Comparison of ENCODE assay signal across 10 cellular contexts in the genomic region with DNA sequence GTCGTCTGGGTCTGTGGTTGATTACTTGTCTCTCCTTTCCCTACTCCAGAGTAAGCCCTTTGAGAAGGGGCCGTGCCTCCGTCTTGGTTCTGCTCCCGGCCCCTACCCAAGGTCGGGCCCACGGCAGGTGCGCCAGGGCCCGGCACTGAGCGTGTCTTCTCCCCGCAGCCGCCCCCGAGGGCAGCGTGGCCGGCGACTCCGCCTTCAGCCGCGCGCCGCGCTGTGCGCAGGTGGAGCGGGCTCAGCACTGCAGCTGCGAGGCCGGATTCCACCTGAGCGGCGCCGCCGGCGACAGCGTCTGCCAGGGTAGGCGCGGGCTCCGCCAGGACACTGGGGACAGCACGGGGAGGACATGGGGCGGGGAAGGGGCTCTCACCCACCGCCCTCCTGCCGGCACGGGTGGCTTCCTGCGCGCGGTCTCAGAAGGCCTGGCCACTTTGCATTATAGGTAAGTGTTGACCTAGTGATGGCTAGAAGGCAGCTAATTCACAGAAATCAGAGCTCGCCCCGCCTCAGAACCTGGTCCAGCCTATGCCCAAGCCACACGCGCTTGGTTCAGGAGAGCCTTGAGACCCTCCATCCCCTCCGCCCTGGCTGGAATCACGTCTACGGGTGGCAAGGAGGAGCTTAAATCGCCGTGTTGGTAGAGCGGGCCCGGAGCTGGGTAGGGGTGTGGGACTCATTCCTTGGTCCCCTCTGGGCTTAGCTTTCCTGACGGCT. TPM values are rescaled to one million over a fixed set of nuclear protein-coding genes. Genes with fewer than 3 reads are reported as not detected.
DNase-seq lines count a peak whose midpoint lies in the region; ATAC-seq and TF ChIP-seq lines count a peak whose summit lies in the region.
"Had no signal": no experiment of that assay in that cellular context is flagged by ENCODE, and none has a peak within 500 bp of the region (broad histone marks: within the 10 kb centered on the region; RNA-seq: fewer than 3 reads in every experiment).

No MANE protein-coding gene starts in this region.

- H3K9ac ChIP-seq in HUES48 (ENCODE audit: low read depth, low read length): no peak overlapping the region

- no peaks in the 10 kb centered on the region for H3K4me1 ChIP-seq in HUES48 (ENCODE audit: control insufficient read depth, insufficient read depth, low read length)
- no peaks in the 10 kb centered on the region for H3K4me1 ChIP-seq in prostate gland (replicated peaks)

- H3K4me3 ChIP-seq in HUES48 (ENCODE audit: low read depth, low read length): peak overlapping the region; percentile 48
- H3K4me3 ChIP-seq in prostate gland: no peak overlapping the region
- H3K4me3 ChIP-seq: thyroid gland had no signal

- H3K9me3 ChIP-seq in HUES48 (ENCODE audit: control insufficient read depth, insufficient read depth, low read length) (no peaks in the 10 kb centered on the region), prostate gland (no peaks in the 10 kb centered on the region)
- H3K9me3 ChIP-seq: thyroid gland had no signal

- no peak for TF ChIP-seq POLR2A in prostate gland (IDR thresholded peaks at IDR 0.05)

- H3K27ac ChIP-seq in HUES48 (ENCODE audit: low read depth, low read length): no peak overlapping the region
- no peak overlapping the region for H3K27ac ChIP-seq in prostate gland
- H3K27ac ChIP-seq: HL-60, thyroid gland had no signal

- peak; percentile 37 for DNase-seq in activated CD4-positive, CD25-positive, alpha-beta regulatory T cell treated with anti-CD3 and anti-CD28 coated beads, Interleukin-2, amount 50 U/mL, for 16 hours (ENCODE audit: low read depth, low spot score)
- DNase-seq in ecto neural progenitor cell (ENCODE audit: low spot score): peak; percentile 58
- peak in 2 of 3 donors; percentile 48 to 50 for DNase-seq in stimulated activated CD4-positive, alpha-beta T cell treated with anti-CD3 and anti-CD28 coated beads, Interleukin-12 subunit alpha, Interleukin-12 subunit beta, amount 100 ng/mL, for 48 hours (ENCODE audit: low read depth in 2 of 3, low spot score in 1 of 3)
- no peak for DNase-seq in prostate gland (ENCODE audit: low spot score)
- no peak for DNase-seq in NCI-H226
- DNase-seq in HuH-7 (ENCODE audit: low spot score): no peak

- ATAC-seq in HG03520 (IDR thresholded peaks at IDR 0.05; ENCODE audit: unreplicated experiment): no peak

- H3K27me3 ChIP-seq in HUES48 (ENCODE audit: control insufficient read depth, insufficient read depth, low read length) (peaks cover 30% of the 10 kb centered on the region), prostate gland (replicated peaks; ENCODE audit: insufficient read depth) (no peaks in the 10 kb centered on the region)
- H3K27me3 ChIP-seq: thyroid gland had no signal

- H3K36me3 ChIP-seq in HUES48 (ENCODE audit: control insufficient read depth, insufficient read depth, low read length) (no peaks in the 10 kb centered on the region), prostate gland (no peaks in the 10 kb centered on the region)
- H3K36me3 ChIP-seq: thyroid gland had no signal

- intact Hi-C loops in prostate gland (cut with DNase I): no loop called here

- TF ChIP-seq CTCF in prostate gland (IDR thresholded peaks at IDR 0.05): no peak

- WGBS in prostate gland: 25% methylated on average over 54 of the region's 54 CpGs

RNA-seq across cellular contexts. Expression of a gene that starts 43.5 kb away (rescaled TPM):
- total RNA-seq in prostate gland: 1 to 10 TPM; 3.0 to 4.0 TPM

Comparison
In these comparisons a context has a peak if more than half of its experiments do, and no peak if none do; other contexts are left out.
1. DNase-seq: peak in activated CD4-positive, CD25-positive, alpha-beta regulatory T cell treated with anti-CD3 and anti-CD28 coated beads, Interleukin-2, amount 50 U/mL, for 16 hours (single experiment), ecto neural progenitor cell (single experiment) and stimulated activated CD4-positive, alpha-beta T cell treated with anti-CD3 and anti-CD28 coated beads, Interleukin-12 subunit alpha, Interleukin-12 subunit beta, amount 100 ng/mL, for 48 hours (2 of 3); none in prostate gland (single experiment), NCI-H226 (single experiment) and HuH-7 (single experiment).